In genomic region chr16:30884760-30885159, GRCh38 we compare ENCODE assay signal across 24 cellular contexts. TPM values are rescaled to one million over a fixed set of nuclear protein-coding genes. Genes with fewer than 3 reads are reported as not detected.
DNase-seq lines count a peak whose midpoint lies in the region; ATAC-seq and TF ChIP-seq lines count a peak whose summit lies in the region.
"Had no signal": no experiment of that assay in that cellular context is flagged by ENCODE, and none has a peak within 500 bp of the region (broad histone marks: within the 10 kb centered on the region; RNA-seq: fewer than 3 reads in every experiment).

No MANE protein-coding gene starts in this region.

- H3K27me3 Mint-ChIP-seq in activated CD8-positive, alpha-beta memory T cell treated with anti-CD3 and anti-CD28 coated beads, Interleukin-2, amount 10 ng/mL, durations not matched to agents 7 days and 5 days = no peaks in the 10 kb centered on the region
- no peaks in the 10 kb centered on the region for H3K27me3 Mint-ChIP-seq in activated naive CD8-positive, alpha-beta T cell

- TF ChIP-seq CTCF in HEK293 (tag by site-specific recombination; IDR thresholded peaks at IDR 0.05) (no peak), osteoblast (IDR thresholded peaks at IDR 0.05; ENCODE audit: extremely low read depth, low read depth, low read length) (no peak), ascending aorta (IDR thresholded peaks at IDR 0.05) (no peak)

- no peak for DNase-seq in activated CD8-positive, alpha-beta memory T cell treated with anti-CD3 and anti-CD28 coated beads, Interleukin-2, amount 10 ng/mL, durations not matched to agents 7 days and 5 days
- no peak for DNase-seq in activated CD8-positive, alpha-beta memory T cell treated with anti-CD3 and anti-CD28 coated beads, Interleukin-2, amount 50 U/mL, for 4 hours
- DNase-seq in osteoblast (ENCODE audit: insufficient read length, low spot score, missing footprints) (peak; percentile 29), ascending aorta (ENCODE audit: low spot score in 2 of 2) (no peak)
- no peak for DNase-seq in stimulated activated CD4-positive, alpha-beta T cell treated with anti-CD3 and anti-CD28 coated beads, Interleukin-1b, Interleukin-23, amount 100 ng/mL, for 48 hours
- DNase-seq: activated effector memory CD4-positive, alpha-beta T cell treated with anti-CD3 and anti-CD28 coated beads, Interleukin-2, amount 50 U/mL, for 16 hours; amygdala; dermis blood vessel endothelial cell; foreskin fibroblast; H9; hippocampal formation; NCI-H1092 treated with DMSO at 0.1 percent for 48 hours; NCI-H2107; NCI-H510A; spleen; stimulated activated CD4-positive, alpha-beta T cell treated with anti-CD3 and anti-CD28 coated beads, Interleukin-4, amount 100 ng/mL, for 4 hours; substantia nigra; T-helper 9 cell had no signal

- H3K4me1 ChIP-seq in HEK293 (ENCODE audit: control insufficient read depth, insufficient read depth, low read length) (no peaks in the 10 kb centered on the region), osteoblast (ENCODE audit: insufficient read depth, low read length) (no peaks in the 10 kb centered on the region), ascending aorta (no peaks in the 10 kb centered on the region)

- H3K27me3 ChIP-seq in osteoblast (ENCODE audit: insufficient read depth, low read length) (no peaks in the 10 kb centered on the region), ascending aorta (no peaks in the 10 kb centered on the region)
- H3K27me3 ChIP-seq: cardiac muscle cell, spleen had no signal

- H3K27ac Mint-ChIP-seq in activated CD8-positive, alpha-beta memory T cell treated with anti-CD3 and anti-CD28 coated beads, Interleukin-2, amount 10 ng/mL, durations not matched to agents 7 days and 5 days = peak overlapping the region; percentile 44
- peak overlapping the region; percentile 50 for H3K27ac Mint-ChIP-seq in activated naive CD8-positive, alpha-beta T cell
- H3K27ac Mint-ChIP-seq: WTC11 had no signal

- H3K36me3 ChIP-seq in HEK293 (ENCODE audit: control insufficient read depth in 2 of 2, insufficient read depth in 1 of 2, low read length in 2 of 2) = peaks cover 0 to 59% of the 10 kb centered on the region in 2 experiments; a peak in 2 of 3 replicates
- H3K36me3 ChIP-seq in osteoblast (ENCODE audit: insufficient read depth, low read length) = peaks cover 34% of the 10 kb centered on the region
- H3K36me3 ChIP-seq in ascending aorta = peaks cover 27 to 49% of the 10 kb centered on the region in 2 donors

- no peak overlapping the region for H2AFZ ChIP-seq in osteoblast (ENCODE audit: low read length)

- H3K4me3 Mint-ChIP-seq in activated CD8-positive, alpha-beta memory T cell treated with anti-CD3 and anti-CD28 coated beads, Interleukin-2, amount 10 ng/mL, durations not matched to agents 7 days and 5 days = no peak overlapping the region
- H3K4me3 Mint-ChIP-seq in activated naive CD8-positive, alpha-beta T cell = no peak overlapping the region
- H3K4me3 Mint-ChIP-seq: H9, WTC11 had no signal

- H3K79me2 ChIP-seq in osteoblast (ENCODE audit: insufficient read depth, low read length) = peaks cover 3% of the 10 kb centered on the region

- no peak overlapping the region for H3K27ac ChIP-seq in HEK293 (ENCODE audit: extremely low read depth, low read depth, low read length)
- H3K27ac ChIP-seq in osteoblast (ENCODE audit: low read depth, low read length) = no peak overlapping the region
- H3K27ac ChIP-seq in ascending aorta = no peak overlapping the region
- H3K27ac ChIP-seq: cardiac muscle cell, SK-N-MC had no signal

- intact Hi-C loops in ascending aorta (cut with DNase I) = no loop called here

- no peak for ATAC-seq in activated CD8-positive, alpha-beta memory T cell treated with anti-CD3 and anti-CD28 coated beads, Interleukin-2, amount 10 ng/mL, durations not matched to agents 7 days and 5 days
- ATAC-seq in HG03135 (IDR thresholded peaks at IDR 0.05; ENCODE audit: unreplicated experiment) = no peak
- ATAC-seq: WTC11 had no signal

- H3K4me2 ChIP-seq in osteoblast (ENCODE audit: insufficient read depth, low read length) = no peak overlapping the region

- H4K20me1 ChIP-seq in osteoblast (ENCODE audit: insufficient read depth, low read length) = no peaks in the 10 kb centered on the region

- H3K4me3 ChIP-seq in HEK293 (ENCODE audit: low read depth, low read length) = no peak overlapping the region
- no peak overlapping the region for H3K4me3 ChIP-seq in osteoblast (ENCODE audit: insufficient read depth, low read length)
- no peak overlapping the region for H3K4me3 ChIP-seq in ascending aorta
- H3K4me3 ChIP-seq: cardiac muscle cell, SK-N-MC, spleen had no signal

- H3K4me1 Mint-ChIP-seq in activated CD8-positive, alpha-beta memory T cell treated with anti-CD3 and anti-CD28 coated beads, Interleukin-2, amount 10 ng/mL, durations not matched to agents 7 days and 5 days = peaks cover 35% of the 10 kb centered on the region
- peaks cover 24% of the 10 kb centered on the region for H3K4me1 Mint-ChIP-seq in activated naive CD8-positive, alpha-beta T cell (ENCODE audit: low read depth)

- CTCF ChIA-PET in activated CD8-positive, alpha-beta memory T cell treated with anti-CD3 and anti-CD28 coated beads, Interleukin-2, amount 10 ng/mL, durations not matched to agents 7 days and 5 days (lab: Charles Lee) = interaction anchor here (1.5 to 5.8 kb wide), 2 partner anchors 17 to 40 kb away, joined by 4 to 21 read pairs; no protein-coding TSS in a partner anchor
- CTCF ChIA-PET in HEK293 (lab: Yijun Ruan, JAX) = no interaction called here

- POLR2A ChIA-PET in HEK293 (lab: Yijun Ruan, JAX) = no interaction called here

- H3K9me3 Mint-ChIP-seq in activated CD8-positive, alpha-beta memory T cell treated with anti-CD3 and anti-CD28 coated beads, Interleukin-2, amount 10 ng/mL, durations not matched to agents 7 days and 5 days (ENCODE audit: low read depth) = no peaks in the 10 kb centered on the region
- H3K9me3 Mint-ChIP-seq in activated naive CD8-positive, alpha-beta T cell (ENCODE audit: low read depth) = no peaks in the 10 kb centered on the region
- H3K9me3 Mint-ChIP-seq: H9, WTC11 had no signal

- H3K36me3 Mint-ChIP-seq in activated CD8-positive, alpha-beta memory T cell treated with anti-CD3 and anti-CD28 coated beads, Interleukin-2, amount 10 ng/mL, durations not matched to agents 7 days and 5 days = peaks cover 18% of the 10 kb centered on the region
- peaks cover 3% of the 10 kb centered on the region for H3K36me3 Mint-ChIP-seq in activated naive CD8-positive, alpha-beta T cell

- H3K9me3 ChIP-seq in HEK293 (ENCODE audit: control insufficient read depth, insufficient read depth, low read depth, low read length) = no peaks in the 10 kb centered on the region
- H3K9me3 ChIP-seq in osteoblast (ENCODE audit: low read depth, low read length) = no peaks in the 10 kb centered on the region
- no peaks in the 10 kb centered on the region for H3K9me3 ChIP-seq in ascending aorta
- H3K9me3 ChIP-seq: spleen had no signal

TF ChIP-seq in HEK293, 187 proteins besides CTCF, POLR2A, EP300 and RAD21:
- TF ChIP-seq ZBTB7A (tag by site-specific recombination; IDR thresholded peaks at IDR 0.05; ENCODE audit: low read depth) = no peak
- TF ChIP-seq ZBTB20 (tag by site-specific recombination; IDR thresholded peaks at IDR 0.05) = peak; percentile 28; the same call in 1 of the 2 replicates

RNA-seq across cellular contexts. Expression of gene BCL7C, which starts 9.1 kb away (rescaled TPM):
- 10 to 100 TPM; 25.6 to 26.8 TPM for total RNA-seq in activated CD8-positive, alpha-beta memory T cell treated with anti-CD3 and anti-CD28 coated beads, Interleukin-2, amount 10 ng/mL, durations not matched to agents 7 days and 5 days
- total RNA-seq in osteoblast = 33.3 and 36.2 TPM in 2 replicates
- total RNA-seq in ascending aorta = 46.2 TPM

RNA-seq across cellular contexts. Expression of gene CTF1, which starts 11.7 kb away (rescaled TPM):
- total RNA-seq in activated CD8-positive, alpha-beta memory T cell treated with anti-CD3 and anti-CD28 coated beads, Interleukin-2, amount 10 ng/mL, durations not matched to agents 7 days and 5 days = under 1 TPM; 0.35 to 0.47 TPM
- total RNA-seq in osteoblast (2.9 and 3.3 TPM in 2 replicates), ascending aorta (0.21 TPM)

RNA-seq across cellular contexts. Expression of gene FBXL19, which starts 38.6 kb away (rescaled TPM):
- 10 to 100 TPM; 26.1 to 29.2 TPM for total RNA-seq in activated CD8-positive, alpha-beta memory T cell treated with anti-CD3 and anti-CD28 coated beads, Interleukin-2, amount 10 ng/mL, durations not matched to agents 7 days and 5 days
- 12.7 and 14.5 TPM in 2 replicates for total RNA-seq in osteoblast
- 66.9 TPM for total RNA-seq in ascending aorta
